In the genomic region with DNA sequence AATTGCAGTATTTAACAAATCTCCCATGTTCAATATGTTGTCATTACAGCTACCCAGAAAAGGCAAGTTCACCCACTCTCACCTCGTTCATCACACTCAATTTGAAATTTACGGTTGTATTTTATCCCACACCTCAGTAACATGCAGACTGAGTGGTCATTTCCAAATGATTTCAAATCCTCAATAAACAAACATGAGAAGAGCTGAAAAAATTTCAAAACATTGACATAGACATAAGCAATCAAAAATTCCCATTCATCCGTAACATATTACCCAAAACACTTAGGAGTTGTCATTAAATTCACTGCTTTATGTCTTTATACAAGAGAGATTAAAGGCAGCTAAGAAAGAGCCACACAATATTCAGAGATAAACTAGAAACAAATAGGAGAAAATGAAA, we compare ENCODE assay signal across 21 cellular contexts.
"Had no signal": no experiment of that assay in that cellular context is flagged by ENCODE, and none has a peak within 500 bp of the region (broad histone marks: within the 10 kb centered on the region; RNA-seq: fewer than 3 reads in every experiment).

No MANE protein-coding gene starts in this region.

- FAIRE-seq: HTR-8/SVneo, K562 had no signal

- DNase-seq: Kasumi-1; MM.1S; NCI-H1092 treated with DMSO at 0.1 percent for 48 hours; NCI-H1436; NCI-H187; NCI-H2029; NCI-H2081 treated with DMSO at 0.1 percent for 48 hours; NCI-H2171; NCI-H345; NCI-H446 treated with DMSO at 0.1 percent for 48 hours; NCI-H510A treated with DMSO at 0.1 percent for 48 hours; NCI-H526; NCI-H748 treated with DMSO at 0.1 percent for 48 hours; NK-92 treated with Interleukin-12 subunit alpha and Interleukin-12 subunit beta, amount 100 ng/mL, for 24 hours; PC-3; SHP77; SK-N-SH; SW 1271; T-cell had no signal
